In genomic region chr7:31061185-31061584, GRCh38 we compare ENCODE assay signal across 1 cellular context.
TF ChIP-seq lines count a peak whose summit lies in the region.

No MANE protein-coding gene starts in this region.

TF ChIP-seq in GM23338, 12 proteins besides CTCF, POLR2A, EP300 and RAD21 (continued from another document):
- TF ChIP-seq, protein P1, sequence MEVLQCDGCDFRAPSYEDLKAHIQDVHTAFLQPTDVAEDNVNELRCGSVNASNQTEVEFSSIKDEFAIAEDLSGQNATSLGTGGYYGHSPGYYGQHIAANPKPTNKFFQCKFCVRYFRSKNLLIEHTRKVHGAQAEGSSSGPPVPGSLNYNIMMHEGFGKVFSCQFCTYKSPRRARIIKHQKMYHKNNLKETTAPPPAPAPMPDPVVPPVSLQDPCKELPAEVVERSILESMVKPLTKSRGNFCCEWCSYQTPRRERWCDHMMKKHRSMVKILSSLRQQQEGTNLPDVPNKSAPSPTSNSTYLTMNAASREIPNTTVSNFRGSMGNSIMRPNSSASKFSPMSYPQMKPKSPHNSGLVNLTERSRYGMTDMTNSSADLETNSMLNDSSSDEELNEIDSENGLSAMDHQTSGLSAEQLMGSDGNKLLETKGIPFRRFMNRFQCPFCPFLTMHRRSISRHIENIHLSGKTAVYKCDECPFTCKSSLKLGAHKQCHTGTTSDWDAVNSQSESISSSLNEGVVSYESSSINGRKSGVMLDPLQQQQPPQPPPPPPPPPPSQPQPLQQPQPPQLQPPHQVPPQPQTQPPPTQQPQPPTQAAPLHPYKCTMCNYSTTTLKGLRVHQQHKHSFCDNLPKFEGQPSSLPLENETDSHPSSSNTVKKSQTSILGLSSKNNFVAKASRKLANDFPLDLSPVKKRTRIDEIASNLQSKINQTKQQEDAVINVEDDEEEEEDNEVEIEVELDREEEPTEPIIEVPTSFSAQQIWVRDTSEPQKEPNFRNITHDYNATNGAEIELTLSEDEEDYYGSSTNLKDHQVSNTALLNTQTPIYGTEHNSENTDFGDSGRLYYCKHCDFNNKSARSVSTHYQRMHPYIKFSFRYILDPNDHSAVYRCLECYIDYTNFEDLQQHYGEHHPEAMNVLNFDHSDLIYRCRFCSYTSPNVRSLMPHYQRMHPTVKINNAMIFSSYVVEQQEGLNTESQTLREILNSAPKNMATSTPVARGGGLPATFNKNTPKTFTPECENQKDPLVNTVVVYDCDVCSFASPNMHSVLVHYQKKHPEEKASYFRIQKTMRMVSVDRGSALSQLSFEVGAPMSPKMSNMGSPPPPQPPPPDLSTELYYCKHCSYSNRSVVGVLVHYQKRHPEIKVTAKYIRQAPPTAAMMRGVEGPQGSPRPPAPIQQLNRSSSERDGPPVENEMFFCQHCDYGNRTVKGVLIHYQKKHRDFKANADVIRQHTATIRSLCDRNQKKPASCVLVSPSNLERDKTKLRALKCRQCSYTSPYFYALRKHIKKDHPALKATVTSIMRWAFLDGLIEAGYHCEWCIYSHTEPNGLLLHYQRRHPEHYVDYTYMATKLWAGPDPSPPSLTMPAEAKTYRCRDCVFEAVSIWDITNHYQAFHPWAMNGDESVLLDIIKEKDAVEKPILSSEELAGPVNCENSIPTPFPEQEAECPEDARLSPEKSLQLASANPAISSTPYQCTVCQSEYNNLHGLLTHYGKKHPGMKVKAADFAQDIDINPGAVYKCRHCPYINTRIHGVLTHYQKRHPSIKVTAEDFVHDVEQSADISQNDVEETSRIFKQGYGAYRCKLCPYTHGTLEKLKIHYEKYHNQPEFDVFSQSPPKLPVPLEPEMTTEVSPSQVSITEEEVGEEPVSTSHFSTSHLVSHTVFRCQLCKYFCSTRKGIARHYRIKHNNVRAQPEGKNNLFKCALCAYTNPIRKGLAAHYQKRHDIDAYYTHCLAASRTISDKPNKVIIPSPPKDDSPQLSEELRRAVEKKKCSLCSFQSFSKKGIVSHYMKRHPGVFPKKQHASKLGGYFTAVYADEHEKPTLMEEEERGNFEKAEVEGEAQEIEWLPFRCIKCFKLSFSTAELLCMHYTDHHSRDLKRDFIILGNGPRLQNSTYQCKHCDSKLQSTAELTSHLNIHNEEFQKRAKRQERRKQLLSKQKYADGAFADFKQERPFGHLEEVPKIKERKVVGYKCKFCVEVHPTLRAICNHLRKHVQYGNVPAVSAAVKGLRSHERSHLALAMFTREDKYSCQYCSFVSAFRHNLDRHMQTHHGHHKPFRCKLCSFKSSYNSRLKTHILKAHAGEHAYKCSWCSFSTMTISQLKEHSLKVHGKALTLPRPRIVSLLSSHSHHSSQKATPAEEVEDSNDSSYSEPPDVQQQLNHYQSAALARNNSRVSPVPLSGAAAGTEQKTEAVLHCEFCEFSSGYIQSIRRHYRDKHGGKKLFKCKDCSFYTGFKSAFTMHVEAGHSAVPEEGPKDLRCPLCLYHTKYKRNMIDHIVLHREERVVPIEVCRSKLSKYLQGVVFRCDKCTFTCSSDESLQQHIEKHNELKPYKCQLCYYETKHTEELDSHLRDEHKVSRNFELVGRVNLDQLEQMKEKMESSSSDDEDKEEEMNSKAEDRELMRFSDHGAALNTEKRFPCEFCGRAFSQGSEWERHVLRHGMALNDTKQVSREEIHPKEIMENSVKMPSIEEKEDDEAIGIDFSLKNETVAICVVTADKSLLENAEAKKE (CRISPR knock-in tag; IDR thresholded peaks at IDR 0.05), result no peak
- TF ChIP-seq NANOG (IDR thresholded peaks at IDR 0.05; ENCODE audit: borderline replicate concordance), result no peak
- TF ChIP-seq ETS1 (IDR thresholded peaks at IDR 0.05), result no peak
- TF ChIP-seq POLR2AphosphoS5 (IDR thresholded peaks at IDR 0.05; ENCODE audit: low read depth), result no peak
TF ChIP-seq in GM23338: peak in this region for 0.
